ENCODE assay signal across 17 cellular contexts in the genomic region with DNA sequence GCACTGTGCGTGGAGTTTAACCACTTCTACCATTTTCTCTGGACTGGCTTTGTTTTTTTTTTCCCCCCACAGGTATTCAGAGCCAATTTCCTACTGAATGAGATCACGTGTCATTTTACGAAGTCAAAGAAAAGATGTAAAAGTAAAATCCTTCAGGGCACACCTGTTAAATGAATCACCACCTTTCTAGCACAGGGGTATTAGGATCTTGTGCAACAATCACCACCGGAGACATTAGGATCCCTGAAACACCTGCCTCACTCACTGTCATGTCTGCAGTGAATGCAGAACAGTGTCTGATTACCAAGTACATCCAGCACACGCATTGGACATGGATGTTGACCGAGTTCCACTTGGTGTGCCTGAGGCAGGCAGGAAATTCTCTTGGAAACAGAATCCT. TPM values are rescaled to one million over a fixed set of nuclear protein-coding genes. Genes with fewer than 3 reads are reported as not detected.
DNase-seq lines count a peak whose midpoint lies in the region; ATAC-seq, FAIRE-seq and TF ChIP-seq lines count a peak whose summit lies in the region.
"Had no signal": no experiment of that assay in that cellular context is flagged by ENCODE, and none has a peak within 500 bp of the region (broad histone marks: within the 10 kb centered on the region; RNA-seq: fewer than 3 reads in every experiment).

No MANE protein-coding gene starts in this region.

- H3K4me1 Mint-ChIP-seq in CD14-positive monocyte (peaks cover 72% of the 10 kb centered on the region), WTC11 (peaks cover 57% of the 10 kb centered on the region)

- H4K20me1 ChIP-seq in IMR-90 (ENCODE audit: insufficient read depth, low read length) (peaks cover 100% of the 10 kb centered on the region), keratinocyte (ENCODE audit: control insufficient read depth, extremely low read depth, insufficient read depth, low read length) (peaks cover 70% of the 10 kb centered on the region)

- dilution Hi-C loops in IMR-90 (cut with HindIII; ENCODE audit: low sequenced_read_pairs, unreplicated experiment) (no loop called here), keratinocyte (cut with MboI; ENCODE audit: extremely low pct_ligation_motif_present, low sequenced_read_pairs) (no loop called here)

- H3K9me3 ChIP-seq in IMR-90 (ENCODE audit: control insufficient read depth, insufficient read depth, low read length), result no peaks in the 10 kb centered on the region
- H3K9me3 ChIP-seq in keratinocyte (ENCODE audit: control insufficient read depth, low read depth, low read length), result no peaks in the 10 kb centered on the region
- H3K9me3 ChIP-seq in esophagus muscularis mucosa, result no peaks in the 10 kb centered on the region
- H3K9me3 ChIP-seq: right atrium auricular region had no signal

- TF ChIP-seq RAD21 in IMR-90 (IDR thresholded peaks at IDR 0.05; ENCODE audit: low read length), result no peak

- POLR2A ChIA-PET in IMR-90 (lab: Charles Lee; ENCODE audit: unreplicated experiment), result no interaction called here
- POLR2A ChIA-PET in WTC11 (lab: Charles Lee), result no interaction called here

- H3K4me2 ChIP-seq in IMR-90 (ENCODE audit: low read depth, low read length) (no peak overlapping the region), keratinocyte (ENCODE audit: control insufficient read depth, extremely low read depth, insufficient read depth, low read depth, low read length) (peak overlapping the region; percentile 18)

- DNase-seq in CD14-positive monocyte (ENCODE audit: low spot score) (no peak), IMR-90 (no peak), WTC11 (ENCODE audit: low spot score) (no peak), keratinocyte (ENCODE audit: low read depth, low spot score) (peak; percentile 52), esophagus muscularis mucosa (ENCODE audit: extremely low spot score) (no peak)
- no peak for DNase-seq in activated CD4-positive, CD25-positive, alpha-beta regulatory T cell treated with anti-CD3 and anti-CD28 coated beads, Interleukin-2, amount 50 U/mL, for 72 hours
- DNase-seq: activated naive CD8-positive, alpha-beta T cell treated with anti-CD3 and anti-CD28 coated beads, Interleukin-2, amount 10 ng/mL, durations not matched to agents 7 days and 5 days; C1 segment of cervical spinal cord; cortex of kidney; foreskin fibroblast; NCI-H1694 had no signal

- WGBS in IMR-90 (ENCODE audit: extremely low coverage in 2 of 2, insufficient read length in 1 of 2), 2 experiments, result 94% methylated on average over 3 of the region's 6 CpGs; no CpG with 5 or more reads in 1 of the 2 experiments
- 75% methylated on average over 6 of the region's 6 CpGs for WGBS in esophagus muscularis mucosa

- H3K36me3 ChIP-seq in IMR-90 (ENCODE audit: control insufficient read depth, insufficient read depth, low read length) (no peaks in the 10 kb centered on the region; the same call in 1 of the 2 replicates), keratinocyte (ENCODE audit: control insufficient read depth in 2 of 2, extremely low read depth in 1 of 2, insufficient read depth in 2 of 2, low read length in 2 of 2) (peaks cover 2 to 15% of the 10 kb centered on the region in 2 experiments), esophagus muscularis mucosa (no peaks in the 10 kb centered on the region)
- H3K36me3 ChIP-seq: right atrium auricular region had no signal

- no peak overlapping the region for H2BK15ac ChIP-seq in IMR-90 (ENCODE audit: low read depth, low read length)

- ATAC-seq in IMR-90 (ENCODE audit: low read depth), result no peak
- ATAC-seq in WTC11, result no peak
- no peak for ATAC-seq in GM18868 (IDR thresholded peaks at IDR 0.05; ENCODE audit: unreplicated experiment)
- no peak for ATAC-seq in HG03521 (IDR thresholded peaks at IDR 0.05; ENCODE audit: unreplicated experiment)
- ATAC-seq: activated CD4-positive, CD25-positive, alpha-beta regulatory T cell treated with anti-CD3 and anti-CD28 coated beads, Interleukin-2, amount 50 U/mL, for 24 hours had no signal

- H4K8ac ChIP-seq in IMR-90 (ENCODE audit: low read depth in 2 of 2, low read length in 2 of 2), result no peak overlapping the region

- H3K36me3 Mint-ChIP-seq in CD14-positive monocyte, result peaks cover 3 to 5% of the 10 kb centered on the region in 2 donors
- no peaks in the 10 kb centered on the region for H3K36me3 Mint-ChIP-seq in WTC11

- CTCF ChIA-PET in IMR-90 (lab: Yijun Ruan, JAX) (interaction anchor here (0.5 to 1.1 kb wide), 2 partner anchors 12 to 773 kb away, joined by 5 to 8 read pairs; no protein-coding TSS in a partner anchor), WTC11 (lab: Charles Lee) (no interaction called here)

- TF ChIP-seq POLR2A in IMR-90 (IDR thresholded peaks at IDR 0.05; ENCODE audit: low read depth, low read length) (no peak), esophagus muscularis mucosa (IDR thresholded peaks at IDR 0.05; ENCODE audit: low read depth) (no peak)

- in situ Hi-C loops in IMR-90 (cut with MboI; ENCODE audit: low sequenced_read_pairs), result no loop called here

- H3K27ac Mint-ChIP-seq in CD14-positive monocyte (peak overlapping the region in 6 of 7 donors; percentile 46 to 60 (median 52)), WTC11 (peak overlapping the region; percentile 47)
- H3K27ac Mint-ChIP-seq: activated naive CD8-positive, alpha-beta T cell treated with anti-CD3 and anti-CD28 coated beads, Interleukin-2, amount 10 ng/mL, durations not matched to agents 7 days and 5 days had no signal

- no peak overlapping the region for H2BK20ac ChIP-seq in IMR-90 (ENCODE audit: low read depth, low read length)

- no peak overlapping the region for H3K56ac ChIP-seq in IMR-90 (ENCODE audit: extremely low read depth, insufficient read depth, low read length)

- no peak overlapping the region for H2AFZ ChIP-seq in IMR-90 (replicated peaks; ENCODE audit: low read length, poor library complexity)
- no peak overlapping the region for H2AFZ ChIP-seq in keratinocyte (ENCODE audit: control insufficient read depth, low read length)

- H2BK5ac ChIP-seq in IMR-90 (ENCODE audit: low read depth, low read length, poor library complexity, severe bottlenecking), result no peak overlapping the region

- H3K4ac ChIP-seq in IMR-90 (ENCODE audit: low read depth, low read length), result 0 out of 2 replicates have a peak overlapping the region, but pooled peaks have one; percentile 8

- peak overlapping the region; percentile 23; the same call in 1 of the 2 replicates for H3K23ac ChIP-seq in IMR-90 (ENCODE audit: low read depth, low read length)

- H3K9me3 Mint-ChIP-seq in CD14-positive monocyte, result peaks cover 0 to 3% (median 0%) of the 10 kb centered on the region in 7 donors
- no peaks in the 10 kb centered on the region for H3K9me3 Mint-ChIP-seq in WTC11
- H3K9me3 Mint-ChIP-seq: activated naive CD8-positive, alpha-beta T cell treated with anti-CD3 and anti-CD28 coated beads, Interleukin-2, amount 10 ng/mL, durations not matched to agents 7 days and 5 days; IgD-negative memory B cell had no signal

- H3K4me3 Mint-ChIP-seq in CD14-positive monocyte (no peak overlapping the region), WTC11 (no peak overlapping the region)
- H3K4me3 Mint-ChIP-seq: activated naive CD8-positive, alpha-beta T cell treated with anti-CD3 and anti-CD28 coated beads, Interleukin-2, amount 10 ng/mL, durations not matched to agents 7 days and 5 days had no signal

- no peak overlapping the region for H2AK5ac ChIP-seq in IMR-90 (ENCODE audit: low read depth, low read length)

- H3K79me2 ChIP-seq in keratinocyte (ENCODE audit: control insufficient read depth, insufficient read depth, low read length), result peaks cover 95% of the 10 kb centered on the region

- H3K9ac ChIP-seq in IMR-90 (ENCODE audit: low read depth, low read length) (no peak overlapping the region), keratinocyte (ENCODE audit: control insufficient read depth, extremely low read depth, insufficient read depth, low read length) (no peak overlapping the region)

- no peak overlapping the region for H2AK9ac ChIP-seq in IMR-90 (replicated peaks; ENCODE audit: low read depth, low read length, poor library complexity)

- 0 out of 2 replicates have a peak overlapping the region, but pooled peaks have one; percentile 35 for H3K14ac ChIP-seq in IMR-90 (replicated peaks; ENCODE audit: low read depth, low read length)

- no peak overlapping the region for H3K18ac ChIP-seq in IMR-90 (ENCODE audit: low read depth, low read length)

- no peak overlapping the region for H3K4me3 ChIP-seq in IMR-90 (ENCODE audit: insufficient read depth, low read depth, low read length)
- no peak overlapping the region for H3K4me3 ChIP-seq in keratinocyte (ENCODE audit: control insufficient read depth in 2 of 3, extremely low read depth in 1 of 3, insufficient read depth in 2 of 3, low read depth in 1 of 3, low read length in 3 of 3)
- no peak overlapping the region for H3K4me3 ChIP-seq in esophagus muscularis mucosa
- H3K4me3 ChIP-seq: right atrium auricular region had no signal

- peaks cover 40% of the 10 kb centered on the region for H3K4me1 ChIP-seq in IMR-90 (ENCODE audit: control insufficient read depth, insufficient read depth, low read length)
- H3K4me1 ChIP-seq in keratinocyte (ENCODE audit: control insufficient read depth, extremely low read depth, insufficient read depth, low read length), result peaks cover 31% of the 10 kb centered on the region
- peaks cover 81 to 100% (median 99%) of the 10 kb centered on the region in 4 donors for H3K4me1 ChIP-seq in esophagus muscularis mucosa

- TF ChIP-seq CTCF in CD14-positive monocyte (IDR thresholded peaks at IDR 0.05), result no peak
- TF ChIP-seq CTCF in IMR-90 (conservative IDR thresholded peaks at IDR 0.05; ENCODE audit: low read depth, low read length), result no peak
- no peak for TF ChIP-seq CTCF in WTC11 (IDR thresholded peaks at IDR 0.05)
- TF ChIP-seq CTCF in keratinocyte (optimal IDR thresholded peaks at IDR 0.05 in 1 of 3, IDR thresholded peaks at IDR 0.05 in 1 of 3, conservative IDR thresholded peaks at IDR 0.05 in 1 of 3; ENCODE audit: extremely low read depth in 1 of 3, insufficient read depth in 2 of 3, low read length in 3 of 3), result no peak
- TF ChIP-seq CTCF in esophagus muscularis mucosa (IDR thresholded peaks at IDR 0.05), result no peak

- H4K5ac ChIP-seq in IMR-90 (ENCODE audit: low read depth, low read length), result no peak overlapping the region

- peaks cover 53% of the 10 kb centered on the region for H3K9me1 ChIP-seq in IMR-90 (ENCODE audit: insufficient read depth, low read length)
- H3K9me1 ChIP-seq in keratinocyte (ENCODE audit: control insufficient read depth, extremely low read depth, insufficient read depth, low read length), result peaks cover 18% of the 10 kb centered on the region

- H2BK120ac ChIP-seq in IMR-90 (ENCODE audit: low read depth, low read length), result no peak overlapping the region

- intact Hi-C loops in CD14-positive monocyte (cut with micrococcal nuclease), result no loop called here
- intact Hi-C loops in IMR-90 (cut with micrococcal nuclease), result no loop called here
- intact Hi-C loops in esophagus muscularis mucosa (cut with DNase I), result no loop called here

- FAIRE-seq in keratinocyte (lab: Jason Lieb, UNC), result peak; percentile 36
- FAIRE-seq: islet of Langerhans had no signal

- H4K91ac ChIP-seq in IMR-90 (ENCODE audit: insufficient read depth, low read depth, low read length), result no peak overlapping the region

- BruUV-seq in IMR-90 (replicated peaks; lab: Mats Ljungman, UMichigan), result no TSS peak

- no peak for TF ChIP-seq EP300 in esophagus muscularis mucosa (IDR thresholded peaks at IDR 0.05)

- no peaks in the 10 kb centered on the region for H3K27me3 ChIP-seq in IMR-90 (ENCODE audit: control insufficient read depth, insufficient read depth, low read length)
- no peaks in the 10 kb centered on the region for H3K27me3 ChIP-seq in keratinocyte (ENCODE audit: control insufficient read depth, extremely low read depth, insufficient read depth, low read length)
- H3K27me3 ChIP-seq in esophagus muscularis mucosa, result no peaks in the 10 kb centered on the region
- H3K27me3 ChIP-seq: right atrium auricular region had no signal

- H3K27me3 Mint-ChIP-seq in CD14-positive monocyte (ENCODE audit: low read depth in 3 of 3), result peaks cover 0 to 2% (median 0%) of the 10 kb centered on the region in 3 donors
- H3K27me3 Mint-ChIP-seq in WTC11 (ENCODE audit: low read depth), result no peaks in the 10 kb centered on the region
- H3K27me3 Mint-ChIP-seq: activated naive CD8-positive, alpha-beta T cell treated with anti-CD3 and anti-CD28 coated beads, Interleukin-2, amount 10 ng/mL, durations not matched to agents 7 days and 5 days; IgD-negative memory B cell had no signal

- H3K27ac ChIP-seq in IMR-90 (ENCODE audit: insufficient read depth, low read length), result no peak overlapping the region
- peak overlapping the region; percentile 57 for H3K27ac ChIP-seq in keratinocyte (ENCODE audit: control insufficient read depth, insufficient read depth, low read length)
- H3K27ac ChIP-seq in esophagus muscularis mucosa (replicated peaks in 1 of 4), result peak overlapping the region in 2 of 4 donors; percentile 15 to 16
- H3K27ac ChIP-seq: right atrium auricular region had no signal

- H3K79me1 ChIP-seq in IMR-90 (ENCODE audit: low read depth in 1 of 2, low read length in 2 of 2), result peaks cover 0 to 80% of the 10 kb centered on the region in 2 experiments; a peak in 2 of 4 replicates

RNA-seq across cellular contexts. Expression of gene BRD4, which starts 17.2 kb away (rescaled TPM):
- 1 to 10 TPM; 3.7 to 4.2 TPM for polyA plus RNA-seq in CD14-positive monocyte
- total RNA-seq in IMR-90 (2012; rRNA removed), result 7.0 and 7.2 TPM in 2 replicates
- polyA plus RNA-seq in IMR-90 (2012; rRNA removed), result 19.9 and 21.1 TPM in 2 replicates
- polyA plus RNA-seq in IMR-90 (2012; cell fraction: cytosol; rRNA removed), result 9.0 and 15.0 TPM in 2 replicates
- polyA plus RNA-seq in IMR-90 (2012; cell fraction: nucleus; rRNA removed; ENCODE audit: low replicate concordance), result 29.5 and 41.2 TPM in 2 replicates
- total RNA-seq in WTC11 (2021), result 127 to 130 TPM (median 128 TPM) in 3 replicates
- polyA plus RNA-seq in keratinocyte, result 3.7 to 9.2 TPM (median 5.5 TPM) in 3 replicates
- polyA plus RNA-seq in keratinocyte (2011; ENCODE audit: low read depth), result 95.1 TPM
- 6.2 and 7.8 TPM in 2 replicates for polyA plus RNA-seq in keratinocyte (2011; cell fraction: cytosol; rRNA removed)
- 22.6 and 30.8 TPM in 2 replicates for polyA plus RNA-seq in keratinocyte (2011; cell fraction: nucleus; rRNA removed)
- polyA plus RNA-seq in keratinocyte (2012; ENCODE audit: low replicate concordance), result 39.3 and 52.1 TPM in 2 replicates
- 14.3 to 144 TPM (median 21.9 TPM) in 3 replicates for polyA minus RNA-seq in keratinocyte
- 15.0 TPM for polyA minus RNA-seq in keratinocyte (2011; cell fraction: cytosol; rRNA and poly(A)+ RNA removed)
- 27.1 and 33.9 TPM in 2 replicates for polyA minus RNA-seq in keratinocyte (2011; cell fraction: nucleus; rRNA and poly(A)+ RNA removed)
- total RNA-seq in esophagus muscularis mucosa, result 10 to 100 TPM; 34.1 to 48.1 (median 37.5) TPM
